ENCODE assay signal across 1 cellular context in the genomic region with DNA sequence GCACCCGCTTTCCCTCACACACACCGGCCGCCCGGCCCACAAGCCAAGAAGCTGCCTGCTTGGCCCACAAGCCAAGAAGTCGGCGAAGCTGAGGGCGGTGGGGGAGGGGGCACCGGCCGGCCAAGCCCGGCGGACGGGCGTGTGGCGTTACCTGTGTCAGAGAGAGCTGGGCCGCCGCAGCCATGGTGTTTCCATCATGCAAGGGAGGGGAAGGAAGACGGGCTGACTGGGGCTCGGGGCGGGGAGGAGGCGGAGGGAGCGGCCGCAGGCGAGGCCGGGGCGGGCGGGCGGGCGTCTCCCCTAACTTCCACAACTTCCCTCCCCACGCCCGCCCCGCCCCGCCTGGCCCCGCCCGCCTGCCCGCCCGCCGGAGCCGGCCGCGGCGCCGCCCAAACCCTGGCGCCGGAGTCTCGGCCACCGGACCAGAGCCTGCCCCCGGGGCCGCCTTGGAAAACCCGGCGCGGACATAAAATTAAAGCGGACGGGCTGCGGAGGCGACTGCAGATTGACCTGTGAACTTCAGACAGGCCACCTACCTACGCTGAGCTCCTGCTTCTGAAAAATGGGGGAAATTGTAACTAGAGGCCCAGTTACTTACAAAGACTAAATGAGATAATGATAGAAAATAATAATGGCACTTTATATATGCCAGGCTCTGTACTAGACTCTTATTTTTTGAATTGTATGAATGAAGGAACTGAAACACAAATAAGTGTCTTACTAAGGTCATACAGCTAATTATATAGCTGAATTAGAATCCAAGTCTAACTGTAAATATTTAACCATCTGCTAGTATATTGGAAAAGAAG.
TF ChIP-seq lines count a peak whose summit lies in the region.

A gene (minus strand): TSS at position 219 of the 809 bp plus-strand sequence. CDS start 35 bp downstream, at position 184.

TF ChIP-seq in HepG2, 621 proteins besides CTCF, POLR2A, EP300 and RAD21 (continued from another document and continues in another):
- TF ChIP-seq, protein P1, sequence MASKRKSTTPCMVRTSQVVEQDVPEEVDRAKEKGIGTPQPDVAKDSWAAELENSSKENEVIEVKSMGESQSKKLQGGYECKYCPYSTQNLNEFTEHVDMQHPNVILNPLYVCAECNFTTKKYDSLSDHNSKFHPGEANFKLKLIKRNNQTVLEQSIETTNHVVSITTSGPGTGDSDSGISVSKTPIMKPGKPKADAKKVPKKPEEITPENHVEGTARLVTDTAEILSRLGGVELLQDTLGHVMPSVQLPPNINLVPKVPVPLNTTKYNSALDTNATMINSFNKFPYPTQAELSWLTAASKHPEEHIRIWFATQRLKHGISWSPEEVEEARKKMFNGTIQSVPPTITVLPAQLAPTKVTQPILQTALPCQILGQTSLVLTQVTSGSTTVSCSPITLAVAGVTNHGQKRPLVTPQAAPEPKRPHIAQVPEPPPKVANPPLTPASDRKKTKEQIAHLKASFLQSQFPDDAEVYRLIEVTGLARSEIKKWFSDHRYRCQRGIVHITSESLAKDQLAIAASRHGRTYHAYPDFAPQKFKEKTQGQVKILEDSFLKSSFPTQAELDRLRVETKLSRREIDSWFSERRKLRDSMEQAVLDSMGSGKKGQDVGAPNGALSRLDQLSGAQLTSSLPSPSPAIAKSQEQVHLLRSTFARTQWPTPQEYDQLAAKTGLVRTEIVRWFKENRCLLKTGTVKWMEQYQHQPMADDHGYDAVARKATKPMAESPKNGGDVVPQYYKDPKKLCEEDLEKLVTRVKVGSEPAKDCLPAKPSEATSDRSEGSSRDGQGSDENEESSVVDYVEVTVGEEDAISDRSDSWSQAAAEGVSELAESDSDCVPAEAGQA (IDR thresholded peaks at IDR 0.05; ENCODE audit: low read depth): no peak
- TF ChIP-seq, protein P1 (CRISPR knock-in tag; IDR thresholded peaks at IDR 0.05; ENCODE audit: borderline replicate concordance): no peak
- TF ChIP-seq RFXANK (CRISPR knock-in tag; IDR thresholded peaks at IDR 0.05) (peak; percentile 74; the same call in 1 of the 2 replicates), ZFYVE20 (CRISPR knock-in tag; IDR thresholded peaks at IDR 0.05; ENCODE audit: borderline replicate concordance, low read depth) (no peak), ZNF460 (CRISPR knock-in tag; IDR thresholded peaks at IDR 0.05; ENCODE audit: borderline replicate concordance) (no peak; the same call in 1 of the 2 replicates), TARDBP (CRISPR knock-in tag; IDR thresholded peaks at IDR 0.05) (0 out of 2 replicates have a peak, but pooled peaks have one; percentile 37), MAFK (conservative IDR thresholded peaks at IDR 0.05 in 1 of 2, IDR thresholded peaks at IDR 0.05 in 1 of 2; ENCODE audit: low read length in 2 of 2) (no peak), ZBTB42 (CRISPR knock-in tag; IDR thresholded peaks at IDR 0.05) (no peak), AKAP8 (CRISPR knock-in tag; IDR thresholded peaks at IDR 0.05) (no peak), ATAD3A (CRISPR knock-in tag; IDR thresholded peaks at IDR 0.05) (no peak), SRSF1 (optimal IDR thresholded peaks at IDR 0.05; ENCODE audit: low read depth, low read length) (no peak), MTF2 (CRISPR knock-in tag; IDR thresholded peaks at IDR 0.05; ENCODE audit: borderline replicate concordance) (no peak), ZSCAN29 (CRISPR knock-in tag; conservative IDR thresholded peaks at IDR 0.05) (no peak), TMF1 (CRISPR knock-in tag; IDR thresholded peaks at IDR 0.05; ENCODE audit: low read depth) (no peak), CCDC6 (CRISPR knock-in tag; IDR thresholded peaks at IDR 0.05) (no peak), REPIN1 (CRISPR knock-in tag; IDR thresholded peaks at IDR 0.05; ENCODE audit: borderline replicate concordance, low read depth) (no peak; the same call in 1 of the 2 replicates), RARA (CRISPR knock-in tag; IDR thresholded peaks at IDR 0.05) (peak; percentile 30), IKZF1 (IDR thresholded peaks at IDR 0.05) (no peak), ATF7 (IDR thresholded peaks at IDR 0.05) (no peak), ATF7 (CRISPR knock-in tag; IDR thresholded peaks at IDR 0.05) (no peak), NR2F1 (CRISPR knock-in tag; IDR thresholded peaks at IDR 0.05) (peak in 1 of 2 experiments; percentile 72; a peak in 2 of 4 replicates), TCF7 (IDR thresholded peaks at IDR 0.05; ENCODE audit: low read depth) (no peak), ZFX (CRISPR knock-in tag; IDR thresholded peaks at IDR 0.05; ENCODE audit: low read depth) (peak; percentile 76; the same call in 1 of the 2 replicates)
- TF ChIP-seq, protein P2, sequence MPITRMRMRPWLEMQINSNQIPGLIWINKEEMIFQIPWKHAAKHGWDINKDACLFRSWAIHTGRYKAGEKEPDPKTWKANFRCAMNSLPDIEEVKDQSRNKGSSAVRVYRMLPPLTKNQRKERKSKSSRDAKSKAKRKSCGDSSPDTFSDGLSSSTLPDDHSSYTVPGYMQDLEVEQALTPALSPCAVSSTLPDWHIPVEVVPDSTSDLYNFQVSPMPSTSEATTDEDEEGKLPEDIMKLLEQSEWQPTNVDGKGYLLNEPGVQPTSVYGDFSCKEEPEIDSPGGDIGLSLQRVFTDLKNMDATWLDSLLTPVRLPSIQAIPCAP (CRISPR knock-in tag; IDR thresholded peaks at IDR 0.05; ENCODE audit: low read depth): no peak
- TF ChIP-seq, protein P3, sequence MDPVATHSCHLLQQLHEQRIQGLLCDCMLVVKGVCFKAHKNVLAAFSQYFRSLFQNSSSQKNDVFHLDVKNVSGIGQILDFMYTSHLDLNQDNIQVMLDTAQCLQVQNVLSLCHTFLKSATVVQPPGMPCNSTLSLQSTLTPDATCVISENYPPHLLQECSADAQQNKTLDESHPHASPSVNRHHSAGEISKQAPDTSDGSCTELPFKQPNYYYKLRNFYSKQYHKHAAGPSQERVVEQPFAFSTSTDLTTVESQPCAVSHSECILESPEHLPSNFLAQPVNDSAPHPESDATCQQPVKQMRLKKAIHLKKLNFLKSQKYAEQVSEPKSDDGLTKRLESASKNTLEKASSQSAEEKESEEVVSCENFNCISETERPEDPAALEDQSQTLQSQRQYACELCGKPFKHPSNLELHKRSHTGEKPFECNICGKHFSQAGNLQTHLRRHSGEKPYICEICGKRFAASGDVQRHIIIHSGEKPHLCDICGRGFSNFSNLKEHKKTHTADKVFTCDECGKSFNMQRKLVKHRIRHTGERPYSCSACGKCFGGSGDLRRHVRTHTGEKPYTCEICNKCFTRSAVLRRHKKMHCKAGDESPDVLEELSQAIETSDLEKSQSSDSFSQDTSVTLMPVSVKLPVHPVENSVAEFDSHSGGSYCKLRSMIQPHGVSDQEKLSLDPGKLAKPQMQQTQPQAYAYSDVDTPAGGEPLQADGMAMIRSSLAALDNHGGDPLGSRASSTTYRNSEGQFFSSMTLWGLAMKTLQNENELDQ (CRISPR knock-in tag; IDR thresholded peaks at IDR 0.05; ENCODE audit: borderline replicate concordance): no peak
- TF ChIP-seq, protein P4, sequence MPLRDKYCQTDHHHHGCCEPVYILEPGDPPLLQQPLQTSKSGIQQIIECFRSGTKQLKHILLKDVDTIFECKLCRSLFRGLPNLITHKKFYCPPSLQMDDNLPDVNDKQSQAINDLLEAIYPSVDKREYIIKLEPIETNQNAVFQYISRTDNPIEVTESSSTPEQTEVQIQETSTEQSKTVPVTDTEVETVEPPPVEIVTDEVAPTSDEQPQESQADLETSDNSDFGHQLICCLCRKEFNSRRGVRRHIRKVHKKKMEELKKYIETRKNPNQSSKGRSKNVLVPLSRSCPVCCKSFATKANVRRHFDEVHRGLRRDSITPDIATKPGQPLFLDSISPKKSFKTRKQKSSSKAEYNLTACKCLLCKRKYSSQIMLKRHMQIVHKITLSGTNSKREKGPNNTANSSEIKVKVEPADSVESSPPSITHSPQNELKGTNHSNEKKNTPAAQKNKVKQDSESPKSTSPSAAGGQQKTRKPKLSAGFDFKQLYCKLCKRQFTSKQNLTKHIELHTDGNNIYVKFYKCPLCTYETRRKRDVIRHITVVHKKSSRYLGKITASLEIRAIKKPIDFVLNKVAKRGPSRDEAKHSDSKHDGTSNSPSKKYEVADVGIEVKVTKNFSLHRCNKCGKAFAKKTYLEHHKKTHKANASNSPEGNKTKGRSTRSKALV (CRISPR knock-in tag; IDR thresholded peaks at IDR 0.05): no peak
- TF ChIP-seq, protein P5, sequence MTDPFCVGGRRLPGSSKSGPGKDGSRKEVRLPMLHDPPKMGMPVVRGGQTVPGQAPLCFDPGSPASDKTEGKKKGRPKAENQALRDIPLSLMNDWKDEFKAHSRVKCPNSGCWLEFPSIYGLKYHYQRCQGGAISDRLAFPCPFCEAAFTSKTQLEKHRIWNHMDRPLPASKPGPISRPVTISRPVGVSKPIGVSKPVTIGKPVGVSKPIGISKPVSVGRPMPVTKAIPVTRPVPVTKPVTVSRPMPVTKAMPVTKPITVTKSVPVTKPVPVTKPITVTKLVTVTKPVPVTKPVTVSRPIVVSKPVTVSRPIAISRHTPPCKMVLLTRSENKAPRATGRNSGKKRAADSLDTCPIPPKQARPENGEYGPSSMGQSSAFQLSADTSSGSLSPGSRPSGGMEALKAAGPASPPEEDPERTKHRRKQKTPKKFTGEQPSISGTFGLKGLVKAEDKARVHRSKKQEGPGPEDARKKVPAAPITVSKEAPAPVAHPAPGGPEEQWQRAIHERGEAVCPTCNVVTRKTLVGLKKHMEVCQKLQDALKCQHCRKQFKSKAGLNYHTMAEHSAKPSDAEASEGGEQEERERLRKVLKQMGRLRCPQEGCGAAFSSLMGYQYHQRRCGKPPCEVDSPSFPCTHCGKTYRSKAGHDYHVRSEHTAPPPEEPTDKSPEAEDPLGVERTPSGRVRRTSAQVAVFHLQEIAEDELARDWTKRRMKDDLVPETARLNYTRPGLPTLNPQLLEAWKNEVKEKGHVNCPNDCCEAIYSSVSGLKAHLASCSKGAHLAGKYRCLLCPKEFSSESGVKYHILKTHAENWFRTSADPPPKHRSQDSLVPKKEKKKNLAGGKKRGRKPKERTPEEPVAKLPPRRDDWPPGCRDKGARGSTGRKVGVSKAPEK (CRISPR knock-in tag; IDR thresholded peaks at IDR 0.05; ENCODE audit: borderline replicate concordance): no peak
- TF ChIP-seq, protein P6, sequence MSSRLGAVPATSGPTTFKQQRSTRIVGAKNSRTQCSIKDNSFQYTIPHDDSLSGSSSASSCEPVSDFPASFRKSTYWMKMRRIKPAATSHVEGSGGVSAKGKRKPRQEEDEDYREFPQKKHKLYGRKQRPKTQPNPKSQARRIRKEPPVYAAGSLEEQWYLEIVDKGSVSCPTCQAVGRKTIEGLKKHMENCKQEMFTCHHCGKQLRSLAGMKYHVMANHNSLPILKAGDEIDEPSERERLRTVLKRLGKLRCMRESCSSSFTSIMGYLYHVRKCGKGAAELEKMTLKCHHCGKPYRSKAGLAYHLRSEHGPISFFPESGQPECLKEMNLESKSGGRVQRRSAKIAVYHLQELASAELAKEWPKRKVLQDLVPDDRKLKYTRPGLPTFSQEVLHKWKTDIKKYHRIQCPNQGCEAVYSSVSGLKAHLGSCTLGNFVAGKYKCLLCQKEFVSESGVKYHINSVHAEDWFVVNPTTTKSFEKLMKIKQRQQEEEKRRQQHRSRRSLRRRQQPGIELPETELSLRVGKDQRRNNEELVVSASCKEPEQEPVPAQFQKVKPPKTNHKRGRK (CRISPR knock-in tag; IDR thresholded peaks at IDR 0.05): no peak
- TF ChIP-seq, protein P7, sequence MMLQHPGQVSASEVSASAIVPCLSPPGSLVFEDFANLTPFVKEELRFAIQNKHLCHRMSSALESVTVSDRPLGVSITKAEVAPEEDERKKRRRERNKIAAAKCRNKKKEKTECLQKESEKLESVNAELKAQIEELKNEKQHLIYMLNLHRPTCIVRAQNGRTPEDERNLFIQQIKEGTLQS (CRISPR knock-in tag; IDR thresholded peaks at IDR 0.05): no peak
- TF ChIP-seq, protein P8, sequence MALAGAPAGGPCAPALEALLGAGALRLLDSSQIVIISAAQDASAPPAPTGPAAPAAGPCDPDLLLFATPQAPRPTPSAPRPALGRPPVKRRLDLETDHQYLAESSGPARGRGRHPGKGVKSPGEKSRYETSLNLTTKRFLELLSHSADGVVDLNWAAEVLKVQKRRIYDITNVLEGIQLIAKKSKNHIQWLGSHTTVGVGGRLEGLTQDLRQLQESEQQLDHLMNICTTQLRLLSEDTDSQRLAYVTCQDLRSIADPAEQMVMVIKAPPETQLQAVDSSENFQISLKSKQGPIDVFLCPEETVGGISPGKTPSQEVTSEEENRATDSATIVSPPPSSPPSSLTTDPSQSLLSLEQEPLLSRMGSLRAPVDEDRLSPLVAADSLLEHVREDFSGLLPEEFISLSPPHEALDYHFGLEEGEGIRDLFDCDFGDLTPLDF (CRISPR knock-in tag; IDR thresholded peaks at IDR 0.05): no peak
- TF ChIP-seq, protein P9, sequence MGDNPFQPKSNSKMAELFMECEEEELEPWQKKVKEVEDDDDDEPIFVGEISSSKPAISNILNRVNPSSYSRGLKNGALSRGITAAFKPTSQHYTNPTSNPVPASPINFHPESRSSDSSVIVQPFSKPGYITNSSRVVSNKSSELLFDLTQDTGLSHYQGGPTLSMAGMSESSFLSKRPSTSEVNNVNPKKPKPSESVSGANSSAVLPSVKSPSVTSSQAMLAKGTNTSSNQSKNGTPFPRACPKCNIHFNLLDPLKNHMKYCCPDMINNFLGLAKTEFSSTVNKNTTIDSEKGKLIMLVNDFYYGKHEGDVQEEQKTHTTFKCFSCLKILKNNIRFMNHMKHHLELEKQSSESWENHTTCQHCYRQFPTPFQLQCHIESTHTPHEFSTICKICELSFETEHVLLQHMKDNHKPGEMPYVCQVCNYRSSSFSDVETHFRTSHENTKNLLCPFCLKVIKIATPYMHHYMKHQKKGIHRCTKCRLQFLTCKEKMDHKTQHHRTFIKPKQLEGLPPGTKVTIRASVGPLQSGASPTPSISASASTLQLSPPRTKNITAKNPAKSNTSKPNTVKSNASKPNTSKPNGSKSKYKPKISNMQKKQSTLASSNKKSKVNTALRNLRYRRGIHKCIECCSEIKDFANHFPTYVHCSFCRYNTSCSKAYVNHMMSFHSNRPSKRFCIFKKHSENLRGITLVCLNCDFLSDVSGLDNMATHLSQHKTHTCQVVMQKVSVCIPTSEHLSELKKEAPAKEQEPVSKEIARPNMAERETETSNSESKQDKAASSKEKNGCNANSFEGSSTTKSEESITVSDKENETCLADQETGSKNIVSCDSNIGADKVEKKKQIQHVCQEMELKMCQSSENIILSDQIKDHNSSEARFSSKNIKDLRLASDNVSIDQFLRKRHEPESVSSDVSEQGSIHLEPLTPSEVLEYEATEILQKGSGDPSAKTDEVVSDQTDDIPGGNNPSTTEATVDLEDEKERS (CRISPR knock-in tag; IDR thresholded peaks at IDR 0.05): peak; percentile 78
